ENCODE assay signal across 17 cellular contexts in the genomic region with DNA sequence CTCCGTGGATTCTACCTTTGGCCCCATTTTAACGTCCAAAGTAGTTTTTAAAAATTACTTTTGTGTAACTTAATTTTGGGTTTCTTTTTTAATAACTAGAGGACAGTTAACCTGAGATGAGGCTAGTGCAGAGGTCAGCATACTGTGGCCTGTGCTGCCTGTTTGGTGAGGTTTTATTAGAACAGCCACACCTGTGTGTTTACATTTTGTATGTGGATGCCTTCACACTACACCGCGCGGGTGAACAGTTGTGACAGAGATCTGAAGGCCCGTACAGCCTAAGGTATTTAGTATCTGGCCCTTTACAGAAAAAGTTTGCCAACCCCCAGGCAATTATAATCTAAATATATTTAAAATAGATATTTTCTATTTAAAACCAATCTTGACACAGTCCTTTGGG. TPM values are rescaled to one million over a fixed set of nuclear protein-coding genes. Genes with fewer than 3 reads are reported as not detected.
DNase-seq lines count a peak whose midpoint lies in the region; ATAC-seq and TF ChIP-seq lines count a peak whose summit lies in the region.
"Had no signal": no experiment of that assay in that cellular context is flagged by ENCODE, and none has a peak within 500 bp of the region (broad histone marks: within the 10 kb centered on the region; RNA-seq: fewer than 3 reads in every experiment).

No MANE protein-coding gene starts in this region.

- H3K27me3 ChIP-seq in CD4-positive, CD25-positive, alpha-beta regulatory T cell (ENCODE audit: control insufficient read depth, insufficient read depth, low read length): no peaks in the 10 kb centered on the region
- H3K27me3 ChIP-seq: BLaER1 treated with 17β-estradiol and CSF1 and Interleukin-3, amounts not matched to agents 10 nM and 100 nM had no signal

- intact Hi-C loops in mucosa of descending colon (cut with DNase I, micrococcal nuclease): no loop called here

- CTCF ChIA-PET in T-cell (lab: Charles Lee): interaction anchor here (0.6 to 1.9 kb wide), 7 partner anchors 21 to 71 kb away, joined by 3 to 12 read pairs (median 3); partner anchors contain the start of gene STK17A (in 1 of the 2)

- H3K27ac Mint-ChIP-seq in T-helper 1 cell treated with Interleukin-12 subunit alpha and Interleukin-12 subunit beta and Interleukin-4 antibody, amounts not matched to agents 30 μg/mL and 1 μg/mL, for 36 hours: peak overlapping the region; percentile 57
- H3K27ac Mint-ChIP-seq in CD4-positive, CD25-positive, alpha-beta regulatory T cell: peak overlapping the region in 2 of 3 donors; percentile 23 to 67
- peak overlapping the region; percentile 89 to 94 for H3K27ac Mint-ChIP-seq in T-cell
- H3K27ac Mint-ChIP-seq in glutamatergic neuron (ENCODE audit: unreplicated experiment): no peak overlapping the region

- POLR2A ChIA-PET in T-cell (lab: Charles Lee): interaction anchor here (0.5 to 2.1 kb wide), 7 partner anchors 8 to 59 kb away, joined by 3 to 9 read pairs (median 3); partner anchors contain the start of gene STK17A (in 2 of the 2)

- no peak overlapping the region for H3K4me3 Mint-ChIP-seq in T-helper 1 cell treated with Interleukin-12 subunit alpha and Interleukin-12 subunit beta and Interleukin-4 antibody, amounts not matched to agents 30 μg/mL and 1 μg/mL, for 36 hours
- H3K4me3 Mint-ChIP-seq in CD4-positive, CD25-positive, alpha-beta regulatory T cell: no peak overlapping the region
- H3K4me3 Mint-ChIP-seq in T-cell (peak overlapping the region in 2 of 3 donors; percentile 2 to 65), glutamatergic neuron (ENCODE audit: unreplicated experiment) (no peak overlapping the region)

- DNase-seq in T-helper 1 cell (no peak), T-cell (no peak), mucosa of descending colon (no peak), glutamatergic neuron (no peak), DMS 273 treated with DMSO at 0.1 percent for 48 hours (lab: John Stamatoyannopoulos, UW) (no peak)
- DNase-seq in CD4-positive, CD25-positive, alpha-beta regulatory T cell: no peak
- DNase-seq: 8988T, HCEC 1CT, NCI-H1092, NCI-H187, NCI-H446 treated with DMSO at 0.1 percent for 48 hours, NCI-H774, Right ventricle myocardium superior had no signal

- no peaks in the 10 kb centered on the region for H3K9me3 Mint-ChIP-seq in T-helper 1 cell treated with Interleukin-12 subunit alpha and Interleukin-12 subunit beta and Interleukin-4 antibody, amounts not matched to agents 30 μg/mL and 1 μg/mL, for 36 hours
- H3K9me3 Mint-ChIP-seq in CD4-positive, CD25-positive, alpha-beta regulatory T cell: no peaks in the 10 kb centered on the region
- H3K9me3 Mint-ChIP-seq in T-cell: no peaks in the 10 kb centered on the region
- H3K9me3 Mint-ChIP-seq in glutamatergic neuron (ENCODE audit: unreplicated experiment): no peaks in the 10 kb centered on the region

- TF ChIP-seq CTCF in mucosa of descending colon (IDR thresholded peaks at IDR 0.05): no peak
- no peak for TF ChIP-seq CTCF in glutamatergic neuron (IDR thresholded peaks at IDR 0.05; ENCODE audit: partially characterized antibody, unreplicated experiment)

- peaks cover 74% of the 10 kb centered on the region for H3K36me3 Mint-ChIP-seq in T-helper 1 cell treated with Interleukin-12 subunit alpha and Interleukin-12 subunit beta and Interleukin-4 antibody, amounts not matched to agents 30 μg/mL and 1 μg/mL, for 36 hours (ENCODE audit: low read depth)
- H3K36me3 Mint-ChIP-seq in CD4-positive, CD25-positive, alpha-beta regulatory T cell: peaks cover 52% of the 10 kb centered on the region
- peaks cover 74% of the 10 kb centered on the region for H3K36me3 Mint-ChIP-seq in T-cell
- no peaks in the 10 kb centered on the region for H3K36me3 Mint-ChIP-seq in glutamatergic neuron (ENCODE audit: unreplicated experiment)

- H3K36me3 ChIP-seq in CD4-positive, CD25-positive, alpha-beta regulatory T cell (ENCODE audit: control insufficient read depth, insufficient read depth, low read length): peaks cover 81% of the 10 kb centered on the region
- H3K36me3 ChIP-seq in mucosa of descending colon (ENCODE audit: low read depth): peaks cover 7% of the 10 kb centered on the region

- H3K4me3 ChIP-seq in CD4-positive, CD25-positive, alpha-beta regulatory T cell (ENCODE audit: low read depth, low read length): no peak overlapping the region
- H3K4me3 ChIP-seq in mucosa of descending colon: no peak overlapping the region
- H3K4me3 ChIP-seq: BLaER1 treated with 17β-estradiol and CSF1 and Interleukin-3, amounts not matched to agents 10 nM and 100 nM had no signal

- H3K4me1 Mint-ChIP-seq in T-helper 1 cell treated with Interleukin-12 subunit alpha and Interleukin-12 subunit beta and Interleukin-4 antibody, amounts not matched to agents 30 μg/mL and 1 μg/mL, for 36 hours (ENCODE audit: low read depth): peaks cover 55% of the 10 kb centered on the region
- peaks cover 55 to 91% (median 63%) of the 10 kb centered on the region in 4 donors for H3K4me1 Mint-ChIP-seq in CD4-positive, CD25-positive, alpha-beta regulatory T cell
- peaks cover 94 to 95% (median 95%) of the 10 kb centered on the region in 3 donors for H3K4me1 Mint-ChIP-seq in T-cell
- peaks cover 5% of the 10 kb centered on the region for H3K4me1 Mint-ChIP-seq in glutamatergic neuron (ENCODE audit: low read depth, unreplicated experiment)

- H3K9me3 ChIP-seq in CD4-positive, CD25-positive, alpha-beta regulatory T cell (ENCODE audit: control insufficient read depth in 2 of 2, low read length in 2 of 2): no peaks in the 10 kb centered on the region
- no peaks in the 10 kb centered on the region for H3K9me3 ChIP-seq in mucosa of descending colon

- peak overlapping the region; percentile 38 for H3K27ac ChIP-seq in CD4-positive, CD25-positive, alpha-beta regulatory T cell (ENCODE audit: insufficient read depth, low read length, poor library complexity, severe bottlenecking)
- H3K27ac ChIP-seq: BLaER1 treated with 17β-estradiol and CSF1 and Interleukin-3, amounts not matched to agents 10 nM and 100 nM had no signal

- no peak for ATAC-seq in CD4-positive, CD25-positive, alpha-beta regulatory T cell (ENCODE audit: low read depth in 2 of 2)
- ATAC-seq in T-cell (replicated peaks in 1 of 4) (no peak), mucosa of descending colon (peak; percentile 67), HG02981 (IDR thresholded peaks at IDR 0.05; ENCODE audit: unreplicated experiment) (no peak)
- ATAC-seq: Panc1 had no signal

- no peaks in the 10 kb centered on the region for H3K27me3 Mint-ChIP-seq in T-helper 1 cell treated with Interleukin-12 subunit alpha and Interleukin-12 subunit beta and Interleukin-4 antibody, amounts not matched to agents 30 μg/mL and 1 μg/mL, for 36 hours (ENCODE audit: low read depth)
- H3K27me3 Mint-ChIP-seq in CD4-positive, CD25-positive, alpha-beta regulatory T cell: no peaks in the 10 kb centered on the region
- H3K27me3 Mint-ChIP-seq in T-cell: no peaks in the 10 kb centered on the region
- peaks cover 3% of the 10 kb centered on the region for H3K27me3 Mint-ChIP-seq in glutamatergic neuron (ENCODE audit: unreplicated experiment)

- peaks cover 16% of the 10 kb centered on the region for H3K4me1 ChIP-seq in CD4-positive, CD25-positive, alpha-beta regulatory T cell (ENCODE audit: control insufficient read depth, insufficient read depth, low read length, poor library complexity, severe bottlenecking)
- H3K4me1 ChIP-seq in mucosa of descending colon (ENCODE audit: low read depth): no peaks in the 10 kb centered on the region

RNA-seq across cellular contexts. Expression of gene STK17A, which starts 46.9 kb away (rescaled TPM):
- 126 TPM for total RNA-seq in CD4-positive, CD25-positive, alpha-beta regulatory T cell
- 100 to 1,000 TPM; 104 to 139 (median 108) TPM for polyA plus RNA-seq in CD4-positive, CD25-positive, alpha-beta regulatory T cell
- total RNA-seq in T-cell: 100 to 1,000 TPM; 101 to 120 (median 117) TPM
- 10 to 100 TPM; 17.9 to 30.0 (median 19.5) TPM for total RNA-seq in mucosa of descending colon
- total RNA-seq in glutamatergic neuron (ENCODE audit: unreplicated experiment): 26.8 TPM

Comparison
In these comparisons a context has a peak if more than half of its experiments do, and no peak if none do; other contexts are left out.
1. H3K4me3 Mint-ChIP-seq: peak in T-cell (2 of 3); none in T-helper 1 cell treated with Interleukin-12 subunit alpha and Interleukin-12 subunit beta and Interleukin-4 antibody, amounts not matched to agents 30 μg/mL and 1 μg/mL, for 36 hours (single experiment), CD4-positive, CD25-positive, alpha-beta regulatory T cell (0 of 4) and glutamatergic neuron (single experiment).